8 cellular contexts compared by ENCODE assay signal in the genomic region with DNA sequence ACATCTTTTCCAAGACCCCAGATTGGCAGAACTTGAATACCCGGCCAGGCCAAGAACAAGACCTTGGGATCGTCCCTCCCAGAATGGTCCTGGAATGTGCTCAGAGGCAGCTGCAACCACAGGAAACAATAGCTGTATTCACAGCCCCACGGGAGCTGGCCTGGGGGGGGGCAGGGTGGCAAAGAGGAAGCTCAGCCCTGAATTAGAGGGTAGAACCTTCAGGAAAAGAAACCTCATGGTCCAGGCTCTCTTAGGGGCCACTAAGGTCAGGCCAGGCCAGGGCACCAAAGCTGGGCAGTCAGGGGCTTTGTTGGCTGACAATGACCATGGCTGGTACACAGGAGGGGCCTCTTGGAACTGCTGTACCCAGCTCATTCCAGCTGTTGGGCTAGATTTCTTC. TPM values are rescaled to one million over a fixed set of nuclear protein-coding genes. Genes with fewer than 3 reads are reported as not detected.
DNase-seq lines count a peak whose midpoint lies in the region; ATAC-seq, FAIRE-seq and TF ChIP-seq lines count a peak whose summit lies in the region.

No MANE protein-coding gene starts in this region.

- H3K79me2 ChIP-seq in GM12878 (ENCODE audit: control insufficient read depth, insufficient read depth, low read length) (no peaks in the 10 kb centered on the region; the same call in 1 of the 2 replicates), smooth muscle cell (ENCODE audit: low read depth) (no peaks in the 10 kb centered on the region)

- CTCF ChIA-PET in GM12878 (lab: Yijun Ruan, JAX), result interaction anchor here (0.7 kb wide), 1 partner anchor 9 kb away, joined by 4 read pairs; no protein-coding TSS in a partner anchor

- TF ChIP-seq POLR2A in GM12878 (IDR thresholded peaks at IDR 0.05; ENCODE audit: low read depth, low read length), result no peak

- H3K4me3 ChIP-seq in HUES48 (ENCODE audit: low read depth, low read length) (no peak overlapping the region), GM12878 (no peak overlapping the region), iPS-15b (ENCODE audit: low read depth, low read length) (no peak overlapping the region), smooth muscle cell (no peak overlapping the region)

- intact Hi-C loops in GM12878 (cut with micrococcal nuclease; ENCODE audit: unreplicated experiment), result no loop called here

- ATAC-seq in GM12878, result peak; percentile 20; the same call in 2 of the 3 replicates
- ATAC-seq in effector memory CD8-positive, alpha-beta T cell (replicated peaks), result no peak
- no peak for ATAC-seq in GM19455 (IDR thresholded peaks at IDR 0.05; ENCODE audit: unreplicated experiment)

- POLR2A ChIA-PET in GM12878 (lab: Charles Lee), result interaction anchor here (1.1 kb wide), 1 partner anchor 11 kb away, joined by 3 read pairs; no protein-coding TSS in a partner anchor

- peaks cover 29% of the 10 kb centered on the region for H3K36me3 ChIP-seq in HUES48 (ENCODE audit: control insufficient read depth, insufficient read depth, low read length)
- H3K36me3 ChIP-seq in GM12878 (ENCODE audit: control insufficient read depth in 2 of 2, insufficient read depth in 2 of 2, low read length in 1 of 2), result no peaks in the 10 kb centered on the region; a peak in 1 of 4 replicates
- peaks cover 6% of the 10 kb centered on the region for H3K36me3 ChIP-seq in iPS-15b (ENCODE audit: control insufficient read depth, insufficient read depth, low read length)
- peaks cover 13% of the 10 kb centered on the region for H3K36me3 ChIP-seq in smooth muscle cell (ENCODE audit: low read depth)

- RAD21 ChIA-PET in GM12878 (lab: Charles Lee; ENCODE audit: unreplicated experiment), result no interaction called here

- SMC1A ChIA-PET in GM12878 (lab: Charles Lee; ENCODE audit: uncharacterized antibody, unreplicated experiment), result interaction anchor here (1.3 kb wide), 1 partner anchor 114 kb away, joined by 3 read pairs; no protein-coding TSS in a partner anchor

- H3K9me3 Mint-ChIP-seq in effector memory CD8-positive, alpha-beta T cell, result no peaks in the 10 kb centered on the region

- in situ Hi-C loops in GM12878 (cut with MboI), result no loop called here
- in situ Hi-C loops in G401 (cut with HindIII; ENCODE audit: low sequenced_read_pairs), result no loop called here

- H3K4me3 Mint-ChIP-seq in effector memory CD8-positive, alpha-beta T cell, result no peak overlapping the region

- H3K36me3 Mint-ChIP-seq in effector memory CD8-positive, alpha-beta T cell (ENCODE audit: insufficient read depth), result no peaks in the 10 kb centered on the region

- H3K9ac ChIP-seq in HUES48 (ENCODE audit: low read depth, low read length), result peak overlapping the region; percentile 38
- no peak overlapping the region for H3K9ac ChIP-seq in GM12878 (ENCODE audit: control insufficient read depth, insufficient read depth, low read length)
- H3K9ac ChIP-seq in iPS-15b (ENCODE audit: low read depth, low read length), result peak overlapping the region; percentile 14
- no peak overlapping the region for H3K9ac ChIP-seq in smooth muscle cell (ENCODE audit: low read depth)

- no peak for DNase-seq in GM12878 (ENCODE audit: low read depth, low spot score)
- no peak for DNase-seq in smooth muscle cell (lab: John Stamatoyannopoulos, UW; ENCODE audit: unreplicated experiment)
- no peak for DNase-seq in effector memory CD8-positive, alpha-beta T cell
- no peak for DNase-seq in D721Med (ENCODE audit: insufficient read length, low spot score)
- no peak for DNase-seq in G401 (ENCODE audit: low spot score)

- H4K20me1 ChIP-seq in GM12878 (ENCODE audit: control insufficient read depth, insufficient read depth) (no peaks in the 10 kb centered on the region), smooth muscle cell (ENCODE audit: low read depth) (peaks cover 94% of the 10 kb centered on the region)

- H3K9me3 ChIP-seq in HUES48 (ENCODE audit: control insufficient read depth, insufficient read depth, low read length) (no peaks in the 10 kb centered on the region), GM12878 (replicated peaks; ENCODE audit: control insufficient read depth, insufficient read depth, low read length) (no peaks in the 10 kb centered on the region), iPS-15b (ENCODE audit: control insufficient read depth, insufficient read depth, low read length) (no peaks in the 10 kb centered on the region), smooth muscle cell (replicated peaks; ENCODE audit: low read depth) (no peaks in the 10 kb centered on the region)

- no peaks in the 10 kb centered on the region for H3K27me3 ChIP-seq in HUES48 (ENCODE audit: control insufficient read depth, insufficient read depth, low read length)
- no peaks in the 10 kb centered on the region for H3K27me3 ChIP-seq in GM12878 (replicated peaks in 1 of 2; ENCODE audit: control insufficient read depth in 2 of 2, insufficient read depth in 2 of 2, low read length in 1 of 2)
- H3K27me3 ChIP-seq in iPS-15b (ENCODE audit: control insufficient read depth, insufficient read depth, low read length), result no peaks in the 10 kb centered on the region
- no peaks in the 10 kb centered on the region for H3K27me3 ChIP-seq in smooth muscle cell (ENCODE audit: low read depth)

- H3K4me2 ChIP-seq in GM12878 (ENCODE audit: control insufficient read depth, insufficient read depth) (no peak overlapping the region), smooth muscle cell (no peak overlapping the region)

- no peaks in the 10 kb centered on the region for H3K27me3 Mint-ChIP-seq in effector memory CD8-positive, alpha-beta T cell

- H3K27ac Mint-ChIP-seq in effector memory CD8-positive, alpha-beta T cell, result no peak overlapping the region

- H2AFZ ChIP-seq in GM12878 (ENCODE audit: control insufficient read depth, low read depth, low read length) (no peak overlapping the region), smooth muscle cell (ENCODE audit: low read depth) (no peak overlapping the region)

- H3K4me1 ChIP-seq in HUES48 (ENCODE audit: control insufficient read depth, insufficient read depth, low read length) (peaks cover 44% of the 10 kb centered on the region), GM12878 (ENCODE audit: control insufficient read depth, insufficient read depth, low read length) (no peaks in the 10 kb centered on the region), iPS-15b (ENCODE audit: control insufficient read depth, insufficient read depth, low read length) (peaks cover 27% of the 10 kb centered on the region), smooth muscle cell (ENCODE audit: low read depth) (peaks cover 9% of the 10 kb centered on the region)

- TF ChIP-seq RAD21 in GM12878 (IDR thresholded peaks at IDR 0.05; ENCODE audit: insufficient read depth, low read depth, low read length), result no peak

- WGBS in GM12878 (ENCODE audit: insufficient coverage, insufficient replicate concordance, low lambda C conversion rate, missing lambda C conversion rate), result 3% methylated on average over 3 of the region's 3 CpGs
- 25% methylated on average over 3 of the region's 3 CpGs for WGBS in smooth muscle cell (ENCODE audit: low lambda C conversion rate)

- no peaks in the 10 kb centered on the region for H3K4me1 Mint-ChIP-seq in effector memory CD8-positive, alpha-beta T cell (ENCODE audit: low read depth in 2 of 2)

- TF ChIP-seq CTCF in GM12878 (IDR thresholded peaks at IDR 0.05 in 2 of 3, conservative IDR thresholded peaks at IDR 0.05 in 1 of 3; ENCODE audit: control insufficient read depth in 2 of 3, extremely low read depth in 1 of 3, insufficient read depth in 1 of 3, low read depth in 3 of 3, low read length in 3 of 3) (no peak), smooth muscle cell (IDR thresholded peaks at IDR 0.05; ENCODE audit: borderline replicate concordance, insufficient read depth, poor library complexity, severe bottlenecking) (no peak), D721Med (IDR thresholded peaks at IDR 0.05; ENCODE audit: insufficient read depth, missing control alignments) (no peak)

- H3F3A ChIP-seq in smooth muscle cell (ENCODE audit: low read depth), result peaks cover 24% of the 10 kb centered on the region

- no TSS peak for BruUV-seq in GM12878 (replicated peaks; lab: Mats Ljungman, UMichigan)

- no peak for TF ChIP-seq EP300 in GM12878 (IDR thresholded peaks at IDR 0.05; ENCODE audit: borderline replicate concordance in 1 of 2, control insufficient read depth in 1 of 2, low read depth in 2 of 2, low read length in 2 of 2)

- peak overlapping the region; percentile 83 for H3K27ac ChIP-seq in HUES48 (ENCODE audit: low read depth, low read length)
- no peak overlapping the region for H3K27ac ChIP-seq in GM12878 (ENCODE audit: control insufficient read depth, insufficient read depth)
- peak overlapping the region; percentile 62 for H3K27ac ChIP-seq in smooth muscle cell (ENCODE audit: low read depth)

- FAIRE-seq in GM12878 (lab: Jason Lieb, UNC) (no peak), D721Med (lab: Jason Lieb, UNC) (no peak)

RNA-seq across cellular contexts. Expression of a gene that starts 17.3 kb away (rescaled TPM):
- total RNA-seq in GM12878 (2013; cell fraction: nucleolus; rRNA removed), result 380 and 397 TPM in 2 replicates
- total RNA-seq in GM12878 (2014; rRNA removed) (1,902 and 2,006 TPM in 2 replicates), GM12878 (2014; rRNA removed; fragmentation: Illumina TruSeq; extraction: Trizol) (2,938 and 2,966 TPM in 2 replicates), GM12878 (2021) (1,300 and 1,372 TPM in 2 replicates), smooth muscle cell (731 and 1,140 TPM in 2 replicates)
- polyA plus RNA-seq in GM12878 (2011; ENCODE audit: low read depth), result 99,782 TPM
- polyA plus RNA-seq in GM12878 (2011; rRNA removed) (1,334 and 1,354 TPM in 2 replicates), GM12878 (2014; fragmentation: Illumina TruSeq; extraction: Trizol) (2,568 and 4,776 TPM in 2 replicates), GM12878 (2014; fragmentation: Nextera tagmentation; extraction: Ambion mirVana) (1,000 to 10,000 TPM in 1 of 2 experiments, 100 to 1,000 TPM in 1; 978 to 2,052 TPM), GM12878 (2014; rRNA removed) (3,433 and 3,548 TPM in 2 replicates), GM12878 (2016; fragmentation: Nextera tagmentation; extraction: Ambion mirVana) (1,000 to 10,000 TPM; 1,900 to 1,912 TPM), smooth muscle cell (817 and 878 TPM in 2 replicates)
- 1,227 and 1,765 TPM in 2 replicates for polyA plus RNA-seq in GM12878 (2011; cell fraction: cytosol; rRNA removed)
- polyA plus RNA-seq in GM12878 (2011; cell fraction: nucleus; rRNA removed), result 371 and 419 TPM in 2 replicates
- polyA plus RNA-seq in GM12878 (2012), result 2,495 and 3,740 TPM in 2 replicates
- polyA minus RNA-seq in GM12878 (2011; rRNA and poly(A)+ RNA removed), result 619 and 701 TPM in 2 replicates
- polyA minus RNA-seq in GM12878 (2011; cell fraction: cytosol; rRNA and poly(A)+ RNA removed), result 306 and 309 TPM in 2 replicates
- 252 and 339 TPM in 2 replicates for polyA minus RNA-seq in GM12878 (2011; cell fraction: nucleus; rRNA and poly(A)+ RNA removed)
- 1,481 and 2,040 TPM in 2 replicates for total RNA-seq in G401 (2014; rRNA removed; shearing (Covaris generic))

RNA-seq across cellular contexts. Expression of a gene that starts 17.4 kb away (rescaled TPM):
- total RNA-seq in GM12878 (2013; cell fraction: nucleolus; rRNA removed), result 127 and 135 TPM in 2 replicates
- 7.1 and 7.4 TPM in 2 replicates for total RNA-seq in GM12878 (2014; rRNA removed)
- 7.8 and 8.4 TPM in 2 replicates for total RNA-seq in GM12878 (2014; rRNA removed; fragmentation: Illumina TruSeq; extraction: Trizol)
- 11.8 and 13.0 TPM in 2 replicates for total RNA-seq in GM12878 (2021)
- 6.9 TPM for polyA plus RNA-seq in GM12878 (2011; ENCODE audit: low read depth)
- 14.0 and 18.2 TPM in 2 replicates for polyA plus RNA-seq in GM12878 (2011; rRNA removed)
- polyA plus RNA-seq in GM12878 (2011; cell fraction: cytosol; rRNA removed), result 7.1 and 9.6 TPM in 2 replicates
- polyA plus RNA-seq in GM12878 (2011; cell fraction: nucleus; rRNA removed), result 62.8 and 75.2 TPM in 2 replicates
- 9.5 and 11.0 TPM in 2 replicates for polyA plus RNA-seq in GM12878 (2012)
- polyA plus RNA-seq in GM12878 (2014; fragmentation: Illumina TruSeq; extraction: Trizol), result 14.5 and 19.0 TPM in 2 replicates
- 1 to 10 TPM; 1.7 to 2.4 TPM for polyA plus RNA-seq in GM12878 (2014; fragmentation: Nextera tagmentation; extraction: Ambion mirVana)
- 12.7 and 14.0 TPM in 2 replicates for polyA plus RNA-seq in GM12878 (2014; rRNA removed)
- polyA plus RNA-seq in GM12878 (2016; fragmentation: Nextera tagmentation; extraction: Ambion mirVana), result 1 to 10 TPM; 2.8 to 3.9 TPM
- polyA minus RNA-seq in GM12878 (2011; rRNA and poly(A)+ RNA removed), result 23.8 and 39.4 TPM in 2 replicates
- polyA minus RNA-seq in GM12878 (2011; cell fraction: cytosol; rRNA and poly(A)+ RNA removed), result 2.7 TPM in 2 replicates
- 37.7 and 45.6 TPM in 2 replicates for polyA minus RNA-seq in GM12878 (2011; cell fraction: nucleus; rRNA and poly(A)+ RNA removed)
- 5.8 and 7.1 TPM in 2 replicates for total RNA-seq in smooth muscle cell
- polyA plus RNA-seq in smooth muscle cell, result 0.24 and 0.93 TPM in 2 replicates
- total RNA-seq in G401 (2014; rRNA removed; shearing (Covaris generic)), result 0.49 and 2.4 TPM in 2 replicates

Comparison
In these comparisons a context has a peak if more than half of its experiments do, and no peak if none do; other contexts are left out.
1. H3K9ac ChIP-seq: peak in HUES48 (single experiment) and iPS-15b (single experiment); none in GM12878 (single experiment) and smooth muscle cell (single experiment).